In genomic region chr7:124030964-124031363, GRCh38 we compare ENCODE assay signal across 14 cellular contexts. TPM values are rescaled to one million over a fixed set of nuclear protein-coding genes. Genes with fewer than 3 reads are reported as not detected.
"Had no signal": no experiment of that assay in that cellular context is flagged by ENCODE, and none has a peak within 500 bp of the region (broad histone marks: within the 10 kb centered on the region; RNA-seq: fewer than 3 reads in every experiment).

No MANE protein-coding gene starts in this region.

- H3K9me3 ChIP-seq: breast epithelium, thoracic aorta had no signal

- H3K36me3 ChIP-seq: breast epithelium, thoracic aorta had no signal

- H3K27ac ChIP-seq: breast epithelium, thoracic aorta had no signal

- DNase-seq: activated CD4-positive, alpha-beta T cell treated with anti-CD3 and anti-CD28 coated beads, Interleukin-2, amount 50 U/mL, for 4 hours; activated CD4-positive, CD25-positive, alpha-beta regulatory T cell treated with anti-CD3 and anti-CD28 coated beads, Interleukin-2, amount 50 U/mL, for 72 hours; activated naive CD4-positive, alpha-beta T cell; activated T-cell treated with anti-CD3 and anti-CD28 coated beads for 4 hours; anterior cingulate cortex; left ventricle myocardium superior; mesenchymal stem cell; stimulated activated naive CD8-positive, alpha-beta T cell treated with anti-CD3 and anti-CD28 coated beads, Interleukin-15, Interleukin-2, amounts not matched to agents 100 U/mL and 50 U/mL, for 24 hours; T-helper 9 cell had no signal

- ATAC-seq: left ventricle myocardium superior; sciatic nerve; stimulated activated naive CD8-positive, alpha-beta T cell treated with anti-CD3 and anti-CD28 coated beads, Interleukin-15, Interleukin-2, amounts not matched to agents 100 U/mL and 50 U/mL, for 24 hours had no signal

RNA-seq across cellular contexts. Expression of gene TMEM229A, which starts 1.9 kb away (rescaled TPM):
- total RNA-seq: breast epithelium, dermis microvascular lymphatic vessel endothelial cell, left ventricle myocardium superior, osteocyte, thoracic aorta had no signal
